In genomic region chr7:99795864-99796263, GRCh38 we compare ENCODE assay signal across 19 cellular contexts. TPM values are rescaled to one million over a fixed set of nuclear protein-coding genes. Genes with fewer than 3 reads are reported as not detected.
"Had no signal": no experiment of that assay in that cellular context is flagged by ENCODE, and none has a peak within 500 bp of the region (broad histone marks: within the 10 kb centered on the region; RNA-seq: fewer than 3 reads in every experiment).

No MANE protein-coding gene starts in this region.

RNA-seq across cellular contexts. Expression of gene CYP3A4, which starts 11.9 kb away (rescaled TPM):
- total RNA-seq: kidney; kidney epithelial cell; left lung; left ventricle myocardium inferior; left ventricle myocardium superior; lower lobe of right lung; lung microvascular endothelial cell; mammary epithelial cell; mesothelial cell of epicardium; mononuclear cell; naive thymus-derived CD4-positive, alpha-beta T cell had no signal
- polyA plus RNA-seq: immature natural killer cell; keratinocyte; lung; mammary epithelial cell; naive thymus-derived CD4-positive, alpha-beta T cell had no signal

RNA-seq across cellular contexts. Expression of gene CYP3A43, which starts 31.9 kb away (rescaled TPM):
- total RNA-seq: kidney epithelial cell, left colon, left lung, left ventricle myocardium inferior, left ventricle myocardium superior, lower leg skin, lower lobe of right lung, lung, lung microvascular endothelial cell, mammary epithelial cell, mesothelial cell of epicardium, mononuclear cell, mucosa of descending colon, mucosa of gallbladder, myocyte had no signal
- polyA plus RNA-seq: immature natural killer cell; keratinocyte; mammary epithelial cell; naive thymus-derived CD4-positive, alpha-beta T cell had no signal
